Comparison of ENCODE assay signal across 8 cellular contexts in the genomic region with DNA sequence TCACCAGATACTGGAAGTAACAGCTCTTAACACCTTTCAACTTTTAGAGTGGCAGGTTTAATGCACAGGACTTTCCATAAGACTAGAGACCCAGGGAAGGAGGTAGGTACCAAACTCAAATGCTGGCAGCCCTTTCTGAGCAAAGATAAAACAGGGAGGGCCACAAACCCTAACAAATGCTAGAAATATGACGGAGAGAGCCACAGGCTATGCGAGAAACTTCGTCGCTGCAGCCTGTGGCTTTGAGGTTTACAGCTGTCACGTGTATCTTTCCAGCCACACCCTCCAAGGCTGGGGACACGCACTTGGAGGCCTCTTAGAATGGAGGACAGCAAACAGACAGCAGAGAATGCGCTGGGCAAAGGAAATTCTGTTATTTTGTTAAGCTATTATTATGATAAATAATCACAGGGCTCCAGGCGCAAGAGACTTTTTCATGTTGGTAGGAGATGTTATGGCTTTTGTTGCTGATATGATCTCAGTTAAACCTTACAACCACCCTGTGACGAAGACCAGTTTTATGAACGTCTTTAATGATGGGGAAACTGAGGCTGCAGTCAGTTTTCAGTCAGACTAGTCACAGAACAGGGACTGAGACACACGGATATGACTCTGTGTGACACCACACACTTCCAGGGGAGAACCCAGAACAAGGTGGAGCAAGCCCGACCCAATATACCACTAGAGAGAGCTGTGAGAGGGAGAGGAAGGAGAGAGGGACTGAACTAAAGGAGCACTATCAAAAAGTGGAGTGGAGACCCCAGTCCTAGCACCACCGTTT. TPM values are rescaled to one million over a fixed set of nuclear protein-coding genes. Genes with fewer than 3 reads are reported as not detected.
DNase-seq lines count a peak whose midpoint lies in the region; ATAC-seq, FAIRE-seq and TF ChIP-seq lines count a peak whose summit lies in the region.

No MANE protein-coding gene starts in this region.

- no peaks in the 10 kb centered on the region for H3K9me3 Mint-ChIP-seq in immature natural killer cell

- H3K9me3 ChIP-seq in PC-3 (ENCODE audit: low read length): no peaks in the 10 kb centered on the region

- peaks cover 11 to 27% (median 12%) of the 10 kb centered on the region in 3 donors for H3K27me3 Mint-ChIP-seq in immature natural killer cell (ENCODE audit: low read depth in 3 of 3)

- POLR2A ChIA-PET in PC-3 (lab: Charles Lee; ENCODE audit: unreplicated experiment): interaction anchor here (0.6 kb wide), 1 partner anchor 924 kb away, joined by 3 read pairs; no protein-coding TSS in a partner anchor

- peak overlapping the region; percentile 83 to 95 (median 89) for H3K4me3 Mint-ChIP-seq in immature natural killer cell

- peak overlapping the region; percentile 89 to 96 (median 95) for H3K27ac Mint-ChIP-seq in immature natural killer cell

- no TSS peak for BruUV-seq in PC-3 (replicated peaks; lab: Mats Ljungman, UMichigan)

- peak; percentile 41 for ATAC-seq in HG02840 (IDR thresholded peaks at IDR 0.05; ENCODE audit: low FRiP score, unreplicated experiment)
- ATAC-seq in PC-3: no peak

- no peak overlapping the region for H3K9ac ChIP-seq in PC-3 (ENCODE audit: low read length)

- H3K27me3 ChIP-seq in PC-3 (ENCODE audit: low read length): no peaks in the 10 kb centered on the region

- H4K20me1 ChIP-seq in PC-3 (ENCODE audit: low read length): peaks cover 9% of the 10 kb centered on the region; the same call in 1 of the 2 replicates

- H2AFZ ChIP-seq in PC-3 (ENCODE audit: low read length): no peak overlapping the region

- H3K4me3 ChIP-seq in PC-3 (ENCODE audit: low read length): peak overlapping the region; percentile 83; the same call in 1 of the 2 replicates

- H3K4me2 ChIP-seq in PC-3 (ENCODE audit: low read length): peak overlapping the region; percentile 84

- H3F3A ChIP-seq in PC-3 (ENCODE audit: low read length, unreplicated experiment): no peaks in the 10 kb centered on the region

- no peaks in the 10 kb centered on the region for H3K9me2 ChIP-seq in PC-3 (replicated peaks; ENCODE audit: low read length)

- peaks cover 33% of the 10 kb centered on the region for H3K4me1 ChIP-seq in PC-3 (ENCODE audit: insufficient read depth, low read length)

- no peak for TF ChIP-seq CTCF in PC-3 (conservative IDR thresholded peaks at IDR 0.05; ENCODE audit: low read depth, low read length)

- intact Hi-C loops in PC-3 (cut with micrococcal nuclease): no loop called here

- DNase-seq in GM18507 (ENCODE audit: extremely low spot score, insufficient read length, low read depth) (no peak), PC-3 (no peak), immature natural killer cell (peak; percentile 78 to 81 (median 79)), NCI-H526 (lab: John Stamatoyannopoulos, UW) (no peak), NCI-H69 (lab: John Stamatoyannopoulos, UW) (no peak)
- DNase-seq in activated naive CD4-positive, alpha-beta T cell treated with Interleukin-2 at 50 U/mL for 16 hours: peak; percentile 56
- peak; percentile 27 to 49 for DNase-seq in stimulated activated CD8-positive, alpha-beta memory T cell treated with anti-CD3 and anti-CD28 coated beads, Interleukin-15, amount 100 ng/mL, for 48 hours (ENCODE audit: low read depth in 2 of 2)

- no peak overlapping the region for H3K27ac ChIP-seq in PC-3 (ENCODE audit: low read length)

- H3K79me2 ChIP-seq in PC-3 (ENCODE audit: low read length): peaks cover 67% of the 10 kb centered on the region

- H3K36me3 Mint-ChIP-seq in immature natural killer cell: peaks cover 0 to 3% (median 3%) of the 10 kb centered on the region in 3 donors

- CTCF ChIA-PET in PC-3 (lab: Charles Lee): no interaction called here

- no peaks in the 10 kb centered on the region for H3K36me3 ChIP-seq in PC-3 (ENCODE audit: low read depth, low read length)

- peaks cover 59 to 68% of the 10 kb centered on the region in 2 donors for H3K4me1 Mint-ChIP-seq in immature natural killer cell

- FAIRE-seq in GM18507 (lab: Jason Lieb, UNC): peak; percentile 78

RNA-seq across cellular contexts. Expression of gene TRAM2, which starts 2.0 kb away (rescaled TPM):
- total RNA-seq in PC-3 (2014; rRNA removed): 17.7 and 19.6 TPM in 2 replicates
- 1 to 10 TPM; 1.7 to 7.0 (median 4.4) TPM for polyA plus RNA-seq in immature natural killer cell

Comparison
In these comparisons a context has a peak if more than half of its experiments do, and no peak if none do; other contexts are left out.
1. DNase-seq: peak in activated naive CD4-positive, alpha-beta T cell treated with Interleukin-2 at 50 U/mL for 16 hours (single experiment), immature natural killer cell (3 of 3) and stimulated activated CD8-positive, alpha-beta memory T cell treated with anti-CD3 and anti-CD28 coated beads, Interleukin-15, amount 100 ng/mL, for 48 hours (2 of 2); none in GM18507 (single experiment), PC-3 (single experiment), NCI-H526 (0 of 2) and NCI-H69 (single experiment).